Comparison of ENCODE assay signal across 9 cellular contexts in genomic region chr11:8167796-8168195, GRCh38. TPM values are rescaled to one million over a fixed set of nuclear protein-coding genes. Genes with fewer than 3 reads are reported as not detected.
DNase-seq lines count a peak whose midpoint lies in the region; ATAC-seq, FAIRE-seq and TF ChIP-seq lines count a peak whose summit lies in the region.
"Had no signal": no experiment of that assay in that cellular context is flagged by ENCODE, and none has a peak within 500 bp of the region (broad histone marks: within the 10 kb centered on the region; RNA-seq: fewer than 3 reads in every experiment).

No MANE protein-coding gene starts in this region.

- H3K18ac ChIP-seq in H1 (ENCODE audit: extremely low read depth, low read length): no peak overlapping the region

- TF ChIP-seq POLR2A in H1 (IDR thresholded peaks at IDR 0.05; ENCODE audit: control extremely low read depth in 1 of 2, low read depth in 2 of 2, low read length in 2 of 2): no peak

- peaks cover 23% of the 10 kb centered on the region for H3K4me1 Mint-ChIP-seq in nephron progenitor cell

- DNase-seq in G401 (ENCODE audit: low spot score) (peak; percentile 4), NCI-H526 treated with DMSO at 0.1 percent for 48 hours (lab: John Stamatoyannopoulos, UW) (peak; percentile 67), H1 (ENCODE audit: low read depth in 1 of 2, low spot score in 2 of 2) (no peak), nephron progenitor cell (no peak), islet precursor cell (no peak), H7 (no peak), NCI-H748 (lab: John Stamatoyannopoulos, UW; ENCODE audit: unreplicated experiment) (no peak)
- DNase-seq: NCI-H774 had no signal

- no peak overlapping the region for H4K8ac ChIP-seq in H1 (ENCODE audit: extremely low read depth, insufficient read depth, low read length)

- peak overlapping the region; percentile 84 for H3K4me3 Mint-ChIP-seq in nephron progenitor cell

- peak overlapping the region; percentile 89 for H3K4me2 ChIP-seq in H1 (ENCODE audit: insufficient read depth in 1 of 2, low read depth in 2 of 2, low read length in 2 of 2)

- WGBS in H1 (ENCODE audit: extremely low coverage in 1 of 2, insufficient coverage in 1 of 2, insufficient read length in 1 of 2, insufficient replicate concordance in 2 of 2, low coverage in 1 of 2, low lambda C conversion rate in 2 of 2, missing lambda C conversion rate in 1 of 2), 2 experiments: 80% methylated on average over 4 of the region's 4 CpGs; no CpG with 5 or more reads in 1 of the 2 experiments

- TF ChIP-seq EP300 in H1 (IDR thresholded peaks at IDR 0.05; ENCODE audit: borderline replicate concordance in 1 of 2, low read depth in 2 of 2, low read length in 2 of 2): no peak

- H3K14ac ChIP-seq in H1 (ENCODE audit: insufficient read length): no peak overlapping the region

- H3K27ac ChIP-seq in H1 (ENCODE audit: low read depth, low read length): no peak overlapping the region

- no peak overlapping the region for H4K91ac ChIP-seq in H1 (replicated peaks; ENCODE audit: insufficient read length, low read length)

- POLR2A ChIA-PET in H1 (lab: Charles Lee; ENCODE audit: partially characterized antibody): interaction anchor here (0.8 kb wide), 1 partner anchor 25 kb away, joined by 3 read pairs; no protein-coding TSS in a partner anchor

- no peaks in the 10 kb centered on the region for H3K9me3 ChIP-seq in H1 (ENCODE audit: insufficient read depth in 2 of 2, low read depth in 1 of 2, low read length in 1 of 2)

- no peak overlapping the region for H2AK5ac ChIP-seq in H1 (ENCODE audit: low read depth, low read length)

- no peak for TF ChIP-seq CTCF in H1 (IDR thresholded peaks at IDR 0.05; ENCODE audit: control extremely low read depth in 1 of 3, insufficient read depth in 1 of 3, low read depth in 1 of 3, low read length in 3 of 3)
- TF ChIP-seq CTCF in nephron progenitor cell (IDR thresholded peaks at IDR 0.05): no peak

- H4K5ac ChIP-seq in H1 (ENCODE audit: insufficient read length, low read depth, low read length): no peak overlapping the region

- H3K79me1 ChIP-seq in H1 (ENCODE audit: low read depth, low read length): no peaks in the 10 kb centered on the region; the same call in 1 of the 2 replicates

- no peaks in the 10 kb centered on the region for H3K9me3 Mint-ChIP-seq in nephron progenitor cell

- peak overlapping the region; percentile 49 to 91 (median 81); a peak in 6 of 8 replicates for H3K4me3 ChIP-seq in H1 (ENCODE audit: extremely low read depth in 1 of 4, insufficient read depth in 2 of 4, low read depth in 3 of 4, low read length in 4 of 4)
- H3K4me3 ChIP-seq in H7 (ENCODE audit: insufficient read depth, low read depth, low read length): no peak overlapping the region

- no peaks in the 10 kb centered on the region; a peak in 1 of 7 replicates for H3K4me1 ChIP-seq in H1 (replicated peaks in 1 of 4; ENCODE audit: control insufficient read depth in 3 of 4, insufficient read depth in 4 of 4, low read length in 3 of 4)

- peaks cover 0 to 50% of the 10 kb centered on the region in 2 experiments; a peak in 3 of 4 replicates for H3K79me2 ChIP-seq in H1 (ENCODE audit: control insufficient read depth in 1 of 2, insufficient read depth in 2 of 2, low read length in 2 of 2)

- peaks cover 64% of the 10 kb centered on the region for H3K27me3 Mint-ChIP-seq in nephron progenitor cell (ENCODE audit: low read depth, poor library complexity)

- CTCF ChIA-PET in H1 (lab: Charles Lee; ENCODE audit: partially characterized antibody): interaction anchor here (1.5 to 2.7 kb wide), 3 partner anchors 13 to 160 kb away, joined by 3 to 9 read pairs (median 7); no protein-coding TSS in a partner anchor

- no peak overlapping the region for H2BK120ac ChIP-seq in H1 (replicated peaks; ENCODE audit: low read depth, low read length)

- in situ Hi-C loops in G401 (cut with HindIII; ENCODE audit: low sequenced_read_pairs): no loop called here

- no peak overlapping the region for H3K4ac ChIP-seq in H1 (replicated peaks; ENCODE audit: insufficient read length, low read depth, low read length)

- no peak overlapping the region for H3K27ac Mint-ChIP-seq in nephron progenitor cell

- no peak overlapping the region for H2BK15ac ChIP-seq in H1 (ENCODE audit: low read length)

- H2BK5ac ChIP-seq in H1 (ENCODE audit: low read depth, low read length): no peak overlapping the region

- no peak overlapping the region for H3K56ac ChIP-seq in H1 (replicated peaks; ENCODE audit: insufficient read length, low read depth, low read length)

- H3K9ac ChIP-seq in H1 (replicated peaks in 1 of 4; ENCODE audit: extremely low read depth in 1 of 4, low read depth in 3 of 4, low read length in 3 of 4): no peak overlapping the region

- H2BK20ac ChIP-seq in H1 (ENCODE audit: low read length): no peak overlapping the region

- H3K23ac ChIP-seq in H1 (ENCODE audit: insufficient read length): no peak overlapping the region

- no peak for FAIRE-seq in H1 (lab: Jason Lieb, UNC)

- no peaks in the 10 kb centered on the region for H3K36me3 Mint-ChIP-seq in nephron progenitor cell (ENCODE audit: low read depth)

- no peaks in the 10 kb centered on the region for H3K36me3 ChIP-seq in H1 (ENCODE audit: control insufficient read depth in 2 of 4, insufficient read depth in 4 of 4, low read length in 3 of 4)
- no peaks in the 10 kb centered on the region for H3K36me3 ChIP-seq in H7 (replicated peaks; ENCODE audit: control insufficient read depth, insufficient read depth, low read length)

- H4K20me1 ChIP-seq in H1 (replicated peaks in 1 of 2; ENCODE audit: control insufficient read depth in 1 of 2, insufficient read depth in 2 of 2, low read length in 2 of 2): peaks cover 0 to 1% of the 10 kb centered on the region in 2 experiments

- H3K23me2 ChIP-seq in H1 (ENCODE audit: low read depth, low read length): peaks cover 11% of the 10 kb centered on the region

- TF ChIP-seq RAD21 in H1 (IDR thresholded peaks at IDR 0.05 in 1 of 2, conservative IDR thresholded peaks at IDR 0.05 in 1 of 2; ENCODE audit: low read depth in 2 of 2, low read length in 2 of 2): no peak

- no peak overlapping the region for H2AFZ ChIP-seq in H1 (ENCODE audit: low read length)

- H3K27me3 ChIP-seq in H1 (replicated peaks in 1 of 4; ENCODE audit: control insufficient read depth in 3 of 4, extremely low read depth in 1 of 4, insufficient read depth in 3 of 4, low read length in 3 of 4): no peaks in the 10 kb centered on the region; a peak in 1 of 7 replicates
- H3K27me3 ChIP-seq in H7 (ENCODE audit: control insufficient read depth, insufficient read depth, low read length): peaks cover 6% of the 10 kb centered on the region; the same call in 1 of the 2 replicates

- ATAC-seq in HG03108 (IDR thresholded peaks at IDR 0.05; ENCODE audit: unreplicated experiment): no peak

- no peak overlapping the region for H2BK12ac ChIP-seq in H1 (ENCODE audit: low read depth, low read length)

TF ChIP-seq in H1, 55 proteins besides CTCF, POLR2A, EP300 and RAD21:
- TF ChIP-seq EGR1 (IDR thresholded peaks at IDR 0.05; ENCODE audit: borderline replicate concordance, low read depth, low read length) (no peak), POU5F1 (IDR thresholded peaks at IDR 0.05; ENCODE audit: low read depth, low read length) (no peak), SP4 (IDR thresholded peaks at IDR 0.05; ENCODE audit: low read length) (no peak), GABPA (IDR thresholded peaks at IDR 0.05; ENCODE audit: borderline replicate concordance, insufficient read depth, low read length) (no peak), TBP (IDR thresholded peaks at IDR 0.05; ENCODE audit: low read depth, low read length) (no peak), CHD1 (IDR thresholded peaks at IDR 0.05; ENCODE audit: low read depth, low read length) (no peak), SIX5 (IDR thresholded peaks at IDR 0.05; ENCODE audit: low read depth, low read length) (no peak), BACH1 (IDR thresholded peaks at IDR 0.05; ENCODE audit: low read length) (no peak), TAF7 (optimal IDR thresholded peaks at IDR 0.05; ENCODE audit: borderline replicate concordance, low read depth, low read length) (no peak), PHF8 (conservative IDR thresholded peaks at IDR 0.05; ENCODE audit: low read depth, low read length) (no peak), JUN (IDR thresholded peaks at IDR 0.05; ENCODE audit: low read depth, low read length) (no peak), SIRT6 (IDR thresholded peaks at IDR 0.05; ENCODE audit: low read length) (no peak), GTF2F1 (IDR thresholded peaks at IDR 0.05; ENCODE audit: borderline replicate concordance, low read depth, low read length) (no peak), TEAD4 (IDR thresholded peaks at IDR 0.05; ENCODE audit: low read depth, low read length) (no peak), KDM5A (IDR thresholded peaks at IDR 0.05; ENCODE audit: low read length) (no peak), CHD2 (IDR thresholded peaks at IDR 0.05; ENCODE audit: low read length) (no peak), EZH2 (IDR thresholded peaks at IDR 0.05; ENCODE audit: low read depth, low read length, severe bottlenecking) (no peak)
- TF ChIP-seq, protein P1, sequence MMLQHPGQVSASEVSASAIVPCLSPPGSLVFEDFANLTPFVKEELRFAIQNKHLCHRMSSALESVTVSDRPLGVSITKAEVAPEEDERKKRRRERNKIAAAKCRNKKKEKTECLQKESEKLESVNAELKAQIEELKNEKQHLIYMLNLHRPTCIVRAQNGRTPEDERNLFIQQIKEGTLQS (IDR thresholded peaks at IDR 0.05; ENCODE audit: insufficient read depth, low read depth, low read length): no peak

RNA-seq across cellular contexts. Expression of gene RIC3, which starts 1.0 kb away (rescaled TPM):
- total RNA-seq in G401 (2014; rRNA removed; shearing (Covaris generic)): not detected in 2 replicates
- 15.5 and 16.6 TPM in 2 replicates for total RNA-seq in H1 (2021; fragmentation: NEBNext Ultra II Directional; extraction: Animal tissue kit (Norgen Biotek cat#: 25700))
- polyA plus RNA-seq in H1 (2011; rRNA removed): 5.0 and 6.4 TPM in 2 replicates
- polyA plus RNA-seq in H1 (2011; cell fraction: cytosol; rRNA removed): 11.4 TPM
- polyA plus RNA-seq in H1 (2011; cell fraction: nucleus; rRNA removed): 26.1 TPM
- 11.5 to 16.1 TPM (median 13.6 TPM) in 4 replicates for polyA plus RNA-seq in H1 (2012, experiment 1 of 2)
- polyA plus RNA-seq in H1 (2012, experiment 2 of 2): 1.7 TPM
- polyA plus RNA-seq in H1 (2013, experiment 1 of 2): 16.7 TPM
- polyA plus RNA-seq in H1 (2013, experiment 2 of 2): 14.5 TPM
- polyA minus RNA-seq in H1 (2011; rRNA and poly(A)+ RNA removed): 13.4 and 13.5 TPM in 2 replicates
- polyA minus RNA-seq in H1 (2011; cell fraction: cytosol; rRNA and poly(A)+ RNA removed): 11.4 TPM
- 46.2 TPM for polyA minus RNA-seq in H1 (2011; cell fraction: nucleus; rRNA and poly(A)+ RNA removed)
- 5.9 and 10.1 TPM in 2 replicates for total RNA-seq in H7 (2014; rRNA removed; shearing (Covaris generic))

Comparison
In these comparisons a context has a peak if more than half of its experiments do, and no peak if none do; other contexts are left out.
1. DNase-seq: peak in G401 (single experiment) and NCI-H526 treated with DMSO at 0.1 percent for 48 hours (single experiment); none in H1 (0 of 2), nephron progenitor cell (single experiment), islet precursor cell (single experiment), H7 (single experiment) and NCI-H748 (single experiment).